ENCODE assay signal across 1 cellular context in the genomic region with DNA sequence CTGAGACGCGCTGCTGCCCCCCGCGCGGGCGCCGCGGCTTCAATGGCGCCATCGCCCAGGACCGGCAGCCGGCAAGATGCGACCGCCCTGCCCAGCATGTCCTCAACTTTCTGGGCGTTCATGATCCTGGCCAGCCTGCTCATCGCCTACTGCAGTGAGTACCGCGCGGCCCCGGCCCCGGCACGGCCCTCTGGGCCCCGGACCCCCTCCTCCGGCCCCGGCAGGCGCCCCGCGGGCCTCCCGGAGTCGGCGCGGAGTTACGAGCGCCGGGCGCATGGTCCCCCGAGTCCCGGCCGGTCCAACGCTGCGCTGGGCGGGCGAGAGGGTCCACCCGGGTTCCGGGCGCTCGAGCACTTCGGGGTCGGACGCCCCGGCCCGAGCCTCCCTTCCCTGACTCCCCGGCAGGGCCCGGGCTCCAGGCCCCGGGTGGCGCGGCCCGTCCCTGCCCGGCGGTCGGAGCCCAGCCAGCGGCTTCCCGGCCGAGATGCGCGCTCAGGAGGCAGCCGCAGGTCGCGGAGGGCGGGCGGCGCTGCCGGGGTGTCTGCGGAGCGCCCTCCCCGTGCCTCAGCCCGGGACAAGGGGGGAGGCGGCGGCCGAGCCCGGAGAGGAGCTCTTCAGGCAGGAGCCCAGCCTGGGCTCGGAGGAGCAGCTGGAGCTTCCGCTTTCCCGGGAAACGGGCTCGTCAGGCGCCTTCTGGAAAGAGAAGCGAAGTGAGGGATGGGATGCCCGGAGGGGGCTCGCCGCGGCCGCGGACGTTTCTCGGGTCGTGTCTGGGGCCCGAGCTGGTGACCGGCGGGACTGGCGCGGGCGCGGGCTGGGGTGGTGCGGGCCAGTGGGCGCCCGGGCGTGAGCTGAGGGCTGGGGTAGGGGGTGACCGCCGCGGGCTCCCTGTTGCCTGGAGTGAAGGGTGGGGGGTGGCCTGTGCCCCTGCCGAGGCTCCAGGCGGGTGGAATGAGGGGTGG.
A peak's percentile ranks its signal among the peaks of the same experiment; 100 is the strongest.
TF ChIP-seq lines count a peak whose summit lies in the region.

No MANE protein-coding gene starts in this region.

TF ChIP-seq in endothelial cell of umbilical vein, 7 proteins besides CTCF, POLR2A, EP300 and RAD21:
- TF ChIP-seq EZH2 (IDR thresholded peaks at IDR 0.05; ENCODE audit: borderline replicate concordance, low read depth, low read length, severe bottlenecking) (peak; percentile 84), POLR2AphosphoS5 (IDR thresholded peaks at IDR 0.05; ENCODE audit: insufficient read depth, low read depth, low read length) (no peak)
